In the genomic region with DNA sequence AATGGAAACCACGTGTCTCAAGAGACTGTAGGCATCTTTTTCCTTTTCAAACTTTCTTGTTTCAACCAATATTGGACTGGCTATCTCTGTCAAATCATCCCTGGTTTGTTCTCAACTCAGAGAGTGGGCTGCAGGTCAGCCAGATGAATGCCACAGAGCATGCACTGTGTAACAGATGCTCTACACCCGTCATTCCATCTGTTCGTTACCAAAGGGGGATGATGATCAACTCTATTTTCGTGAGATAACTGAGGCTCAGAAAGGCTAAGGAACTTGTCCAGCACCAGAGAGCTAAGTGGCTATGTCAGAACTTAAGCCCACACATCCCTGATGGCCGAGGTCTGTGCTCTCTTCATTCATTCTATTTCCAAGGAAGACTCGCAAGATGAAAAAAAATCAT, we compare ENCODE assay signal across 22 cellular contexts. TPM values are rescaled to one million over a fixed set of nuclear protein-coding genes. Genes with fewer than 3 reads are reported as not detected.
"Had no signal": no experiment of that assay in that cellular context is flagged by ENCODE, and none has a peak within 500 bp of the region (broad histone marks: within the 10 kb centered on the region; RNA-seq: fewer than 3 reads in every experiment).

No MANE protein-coding gene starts in this region.

- H3K4me1 ChIP-seq: neural progenitor cell, upper lobe of left lung, uterus had no signal

- H3K27me3 ChIP-seq: dorsolateral prefrontal cortex, heart right ventricle, neural progenitor cell, ovary, right atrium auricular region, sigmoid colon, tibial artery, upper lobe of left lung, uterus had no signal

- H2AFZ ChIP-seq: neural progenitor cell had no signal

- H3K27ac ChIP-seq: neural progenitor cell, ovary, right atrium auricular region, sigmoid colon, tibial artery, upper lobe of left lung, uterus had no signal

- H3K9ac ChIP-seq: neural progenitor cell had no signal

- H3K4me2 ChIP-seq: neural progenitor cell, smooth muscle cell had no signal

- H3K4me3 ChIP-seq: dorsolateral prefrontal cortex, heart right ventricle, neural progenitor cell, ovary, right atrium auricular region, sigmoid colon, smooth muscle cell, tibial artery, upper lobe of left lung, uterus had no signal

- H3K36me3 ChIP-seq: heart right ventricle, neural progenitor cell, ovary, right atrium auricular region, sigmoid colon, tibial artery, upper lobe of left lung, uterus had no signal

- ATAC-seq: left lobe of liver; natural killer cell treated with Interleukin-12 subunit alpha and Interleukin-12 subunit beta and Interleukin-15 and Interleukin-18, amount 100 ng/mL, for 72 hours; stimulated activated effector memory CD8-positive, alpha-beta T cell treated with anti-CD3 and anti-CD28 coated beads, Interleukin-12 subunit alpha, Interleukin-12 subunit beta, amount 100 ng/mL, for 72 hours; stimulated activated naive CD8-positive, alpha-beta T cell treated with anti-CD3 and anti-CD28 coated beads, Interleukin-15, Interleukin-2, amounts not matched to agents 100 U/mL and 50 U/mL, for 24 hours had no signal

- H3K9me3 ChIP-seq: heart right ventricle, ovary, right atrium auricular region, sigmoid colon, tibial artery, upper lobe of left lung, uterus had no signal

- DNase-seq: cortex of kidney; dorsolateral prefrontal cortex; effector CD8-positive, alpha-beta T cell; heart right ventricle; hypothalamus; islet precursor cell; mammary epithelial cell; nucleus accumbens; ovary; sigmoid colon; stimulated activated CD4-positive, alpha-beta T cell treated with anti-CD3 and anti-CD28 coated beads, Interleukin-2, amount 100 ng/mL, for 48 hours; stimulated activated naive CD8-positive, alpha-beta T cell treated with anti-CD3 and anti-CD28 coated beads, Interleukin-15, Interleukin-2, amounts not matched to agents 100 U/mL and 50 U/mL, for 24 hours; tibial artery; upper lobe of left lung; uterus had no signal

RNA-seq across cellular contexts. Expression of a gene that starts 42.1 kb away (rescaled TPM):
- total RNA-seq: glomerular endothelial cell had no signal
- polyA plus RNA-seq: mammary epithelial cell, smooth muscle cell had no signal
